ENCODE assay signal across 8 cellular contexts in genomic region chr19:49672131-49672919, GRCh38.
DNase-seq lines count a peak whose midpoint lies in the region; ATAC-seq lines count a peak whose summit lies in the region.

No MANE protein-coding gene starts in this region.

- H3K27me3 ChIP-seq in layer of hippocampus (ENCODE audit: control insufficient read depth, insufficient read depth, low read length) = no peaks in the 10 kb centered on the region

- DNase-seq in SIG-M5 treated with dmso at 0.1 percent for 504 hours (lab: John Stamatoyannopoulos, UW; ENCODE audit: unreplicated experiment) (peak; percentile 55), SIG-M5 (lab: John Stamatoyannopoulos, UW) (no peak), NCI-H345 treated with DMSO at 0.1 percent for 48 hours (lab: John Stamatoyannopoulos, UW; ENCODE audit: unreplicated experiment) (peak; percentile 33), cerebellar cortex (ENCODE audit: low spot score) (peak; percentile 84)
- peak; percentile 80 for DNase-seq in activated CD4-positive, CD25-positive, alpha-beta regulatory T cell treated with anti-CD3 and anti-CD28 coated beads, Interleukin-2, amount 50 U/mL, for 72 hours
- peak; percentile 82 to 83 for DNase-seq in stimulated activated CD4-positive, alpha-beta T cell treated with anti-CD3 and anti-CD28 coated beads, Interleukin-2, amount 100 ng/mL, for 24 hours

- peak overlapping the region; percentile 38 for H3K27ac ChIP-seq in layer of hippocampus (ENCODE audit: low read depth, low read length)

- no peak for ATAC-seq in HG03521 (IDR thresholded peaks at IDR 0.05; ENCODE audit: unreplicated experiment)
